ENCODE assay signal across 12 cellular contexts in genomic region chr13:67228909-67229308, GRCh38. TPM values are rescaled to one million over a fixed set of nuclear protein-coding genes. Genes with fewer than 3 reads are reported as not detected.
DNase-seq lines count a peak whose midpoint lies in the region; ATAC-seq and TF ChIP-seq lines count a peak whose summit lies in the region.
"Had no signal": no experiment of that assay in that cellular context is flagged by ENCODE, and none has a peak within 500 bp of the region (broad histone marks: within the 10 kb centered on the region; RNA-seq: fewer than 3 reads in every experiment).

No MANE protein-coding gene starts in this region.

- H3K9me3 Mint-ChIP-seq in WTC11: no peaks in the 10 kb centered on the region
- H3K9me3 Mint-ChIP-seq: activated naive CD8-positive, alpha-beta T cell treated with anti-CD3 and anti-CD28 coated beads, Interleukin-2, amount 10 ng/mL, durations not matched to agents 7 days and 5 days had no signal

- no peak for ATAC-seq in Right ventricle myocardium superior (ENCODE audit: poor library complexity)
- ATAC-seq in WTC11: no peak

- dilution Hi-C loops in mammary epithelial cell (cut with HindIII; ENCODE audit: low sequenced_read_pairs): no loop called here

- in situ Hi-C loops in mammary epithelial cell (cut with MboI; ENCODE audit: low sequenced_read_pairs in 2 of 2): loop anchor here in 1 of 2 donors (10.0 to 25.0 kb wide), 3 partner anchors 154 to 1567 kb away; no protein-coding TSS in a partner anchor

- H3K4me2 ChIP-seq in mammary epithelial cell (ENCODE audit: insufficient read depth, low read depth, low read length): peak overlapping the region; percentile 94

- no peak overlapping the region for H2AFZ ChIP-seq in mammary epithelial cell (ENCODE audit: low read depth, low read length)

- H3K27me3 Mint-ChIP-seq in WTC11 (ENCODE audit: low read depth): no peaks in the 10 kb centered on the region; the same call in 1 of the 2 replicates

- no peaks in the 10 kb centered on the region for H3K27me3 ChIP-seq in right atrium auricular region
- H3K27me3 ChIP-seq in mammary epithelial cell (ENCODE audit: insufficient read depth, low read length): peaks cover 4% of the 10 kb centered on the region

- BruUV-seq in mammary epithelial cell (replicated peaks; lab: Mats Ljungman, UMichigan): no TSS peak

- 50% methylated on average over 5 of the region's 6 CpGs for WGBS in mammary epithelial cell (ENCODE audit: low coverage, missing lambda C conversion rate)
- 5 to 10% methylated on average over 5 to 6 of the region's 6 CpGs for WGBS in mesodermal cell (ENCODE audit: insufficient coverage in 2 of 2), 2 experiments

- H3K4me1 ChIP-seq in right atrium auricular region (peaks cover 0 to 32% of the 10 kb centered on the region in 2 donors), mammary epithelial cell (ENCODE audit: insufficient read depth, low read length) (peaks cover 11% of the 10 kb centered on the region), mesodermal cell (ENCODE audit: control insufficient read depth, insufficient read depth, low read length, poor library complexity, severe bottlenecking) (no peaks in the 10 kb centered on the region)

- no peak overlapping the region for H3K4me3 Mint-ChIP-seq in WTC11
- H3K4me3 Mint-ChIP-seq: activated naive CD8-positive, alpha-beta T cell treated with anti-CD3 and anti-CD28 coated beads, Interleukin-2, amount 10 ng/mL, durations not matched to agents 7 days and 5 days had no signal

- TF ChIP-seq CTCF in right atrium auricular region (IDR thresholded peaks at IDR 0.05) (no peak), mammary epithelial cell (conservative IDR thresholded peaks at IDR 0.05 in 1 of 2, IDR thresholded peaks at IDR 0.05 in 1 of 2; ENCODE audit: extremely low read depth in 1 of 2, insufficient read depth in 1 of 2, low read depth in 1 of 2, low read length in 2 of 2) (no peak), WTC11 (IDR thresholded peaks at IDR 0.05) (no peak)

- H3K4me1 Mint-ChIP-seq in WTC11: peaks cover 11% of the 10 kb centered on the region

- no peak overlapping the region for H3K9ac ChIP-seq in mammary epithelial cell (ENCODE audit: insufficient read depth, low read length)

- no peak overlapping the region for H3K27ac Mint-ChIP-seq in WTC11
- H3K27ac Mint-ChIP-seq: activated naive CD8-positive, alpha-beta T cell treated with anti-CD3 and anti-CD28 coated beads, Interleukin-2, amount 10 ng/mL, durations not matched to agents 7 days and 5 days had no signal

- H3K4me3 ChIP-seq in right atrium auricular region (peak overlapping the region; percentile 60 to 74), mammary epithelial cell (replicated peaks in 1 of 3; ENCODE audit: insufficient read depth in 1 of 3, low read depth in 2 of 3, low read length in 3 of 3) (no peak overlapping the region), mesodermal cell (ENCODE audit: extremely low read depth, insufficient read depth, low read length, poor library complexity, severe bottlenecking) (peak overlapping the region; percentile 84)

- H4K20me1 ChIP-seq in mammary epithelial cell (ENCODE audit: insufficient read depth, low read length): no peaks in the 10 kb centered on the region

- POLR2A ChIA-PET in WTC11 (lab: Charles Lee): no interaction called here

- H3K9me3 ChIP-seq in right atrium auricular region (no peaks in the 10 kb centered on the region), mammary epithelial cell (replicated peaks; ENCODE audit: insufficient read depth, low read length) (no peaks in the 10 kb centered on the region), mesodermal cell (ENCODE audit: control insufficient read depth, low read length) (no peaks in the 10 kb centered on the region)

- no peaks in the 10 kb centered on the region for H3K36me3 Mint-ChIP-seq in WTC11
- H3K36me3 Mint-ChIP-seq: activated naive CD8-positive, alpha-beta T cell treated with anti-CD3 and anti-CD28 coated beads, Interleukin-2, amount 10 ng/mL, durations not matched to agents 7 days and 5 days had no signal

- intact Hi-C loops in Right ventricle myocardium superior (cut with DNase I) (loop anchor here (5.0 to 10.0 kb wide), 2 partner anchors 152 to 1294 kb away; no protein-coding TSS in a partner anchor), mammary epithelial cell (cut with micrococcal nuclease) (no loop called here)

- CTCF ChIA-PET in mammary epithelial cell (lab: Charles Lee; ENCODE audit: low non-redundant PET): no interaction called here
- CTCF ChIA-PET in WTC11 (lab: Charles Lee): interaction anchor here (0.7 to 1.7 kb wide), 2 partner anchors 9 to 187 kb away, joined by 3 to 11 read pairs; no protein-coding TSS in a partner anchor

- no peak overlapping the region for H3K27ac ChIP-seq in right atrium auricular region
- no peak overlapping the region for H3K27ac ChIP-seq in mammary epithelial cell (ENCODE audit: insufficient read depth, low read depth, low read length)
- H3K27ac ChIP-seq in mesodermal cell (ENCODE audit: low read depth, low read length, severe bottlenecking): no peak overlapping the region
- H3K27ac ChIP-seq: C4-2B had no signal

- DNase-seq in right atrium auricular region (ENCODE audit: low spot score): no peak
- no peak for DNase-seq in Right ventricle myocardium superior
- DNase-seq in mammary epithelial cell: no peak
- no peak for DNase-seq in cerebellum (ENCODE audit: low spot score)
- no peak for DNase-seq in GM19238 (ENCODE audit: insufficient read length, low spot score)
- no peak for DNase-seq in WTC11 (ENCODE audit: low spot score)
- no peak for DNase-seq in HuH-7.5 (ENCODE audit: low spot score)
- DNase-seq: activated naive CD8-positive, alpha-beta T cell treated with anti-CD3 and anti-CD28 coated beads, Interleukin-2, amount 10 ng/mL, durations not matched to agents 7 days and 5 days; NCI-H2029 treated with DMSO at 0.1 percent for 48 hours; T1000 had no signal

- no peaks in the 10 kb centered on the region for H3K36me3 ChIP-seq in right atrium auricular region
- H3K36me3 ChIP-seq in mammary epithelial cell (ENCODE audit: insufficient read depth, low read length): no peaks in the 10 kb centered on the region
- H3K36me3 ChIP-seq in mesodermal cell (ENCODE audit: control insufficient read depth, insufficient read depth, low read length): no peaks in the 10 kb centered on the region

- H3K79me2 ChIP-seq in mammary epithelial cell (ENCODE audit: insufficient read depth, low read length): no peaks in the 10 kb centered on the region

TF ChIP-seq in WTC11, 78 proteins besides CTCF, POLR2A, EP300 and RAD21 (continues in another document):
- TF ChIP-seq, protein P1, sequence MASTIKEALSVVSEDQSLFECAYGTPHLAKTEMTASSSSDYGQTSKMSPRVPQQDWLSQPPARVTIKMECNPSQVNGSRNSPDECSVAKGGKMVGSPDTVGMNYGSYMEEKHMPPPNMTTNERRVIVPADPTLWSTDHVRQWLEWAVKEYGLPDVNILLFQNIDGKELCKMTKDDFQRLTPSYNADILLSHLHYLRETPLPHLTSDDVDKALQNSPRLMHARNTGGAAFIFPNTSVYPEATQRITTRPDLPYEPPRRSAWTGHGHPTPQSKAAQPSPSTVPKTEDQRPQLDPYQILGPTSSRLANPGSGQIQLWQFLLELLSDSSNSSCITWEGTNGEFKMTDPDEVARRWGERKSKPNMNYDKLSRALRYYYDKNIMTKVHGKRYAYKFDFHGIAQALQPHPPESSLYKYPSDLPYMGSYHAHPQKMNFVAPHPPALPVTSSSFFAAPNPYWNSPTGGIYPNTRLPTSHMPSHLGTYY (CRISPR knock-in tag; IDR thresholded peaks at IDR 0.05): no peak
- TF ChIP-seq IRF1 (CRISPR knock-in tag; IDR thresholded peaks at IDR 0.05): no peak
- TF ChIP-seq, protein P2, sequence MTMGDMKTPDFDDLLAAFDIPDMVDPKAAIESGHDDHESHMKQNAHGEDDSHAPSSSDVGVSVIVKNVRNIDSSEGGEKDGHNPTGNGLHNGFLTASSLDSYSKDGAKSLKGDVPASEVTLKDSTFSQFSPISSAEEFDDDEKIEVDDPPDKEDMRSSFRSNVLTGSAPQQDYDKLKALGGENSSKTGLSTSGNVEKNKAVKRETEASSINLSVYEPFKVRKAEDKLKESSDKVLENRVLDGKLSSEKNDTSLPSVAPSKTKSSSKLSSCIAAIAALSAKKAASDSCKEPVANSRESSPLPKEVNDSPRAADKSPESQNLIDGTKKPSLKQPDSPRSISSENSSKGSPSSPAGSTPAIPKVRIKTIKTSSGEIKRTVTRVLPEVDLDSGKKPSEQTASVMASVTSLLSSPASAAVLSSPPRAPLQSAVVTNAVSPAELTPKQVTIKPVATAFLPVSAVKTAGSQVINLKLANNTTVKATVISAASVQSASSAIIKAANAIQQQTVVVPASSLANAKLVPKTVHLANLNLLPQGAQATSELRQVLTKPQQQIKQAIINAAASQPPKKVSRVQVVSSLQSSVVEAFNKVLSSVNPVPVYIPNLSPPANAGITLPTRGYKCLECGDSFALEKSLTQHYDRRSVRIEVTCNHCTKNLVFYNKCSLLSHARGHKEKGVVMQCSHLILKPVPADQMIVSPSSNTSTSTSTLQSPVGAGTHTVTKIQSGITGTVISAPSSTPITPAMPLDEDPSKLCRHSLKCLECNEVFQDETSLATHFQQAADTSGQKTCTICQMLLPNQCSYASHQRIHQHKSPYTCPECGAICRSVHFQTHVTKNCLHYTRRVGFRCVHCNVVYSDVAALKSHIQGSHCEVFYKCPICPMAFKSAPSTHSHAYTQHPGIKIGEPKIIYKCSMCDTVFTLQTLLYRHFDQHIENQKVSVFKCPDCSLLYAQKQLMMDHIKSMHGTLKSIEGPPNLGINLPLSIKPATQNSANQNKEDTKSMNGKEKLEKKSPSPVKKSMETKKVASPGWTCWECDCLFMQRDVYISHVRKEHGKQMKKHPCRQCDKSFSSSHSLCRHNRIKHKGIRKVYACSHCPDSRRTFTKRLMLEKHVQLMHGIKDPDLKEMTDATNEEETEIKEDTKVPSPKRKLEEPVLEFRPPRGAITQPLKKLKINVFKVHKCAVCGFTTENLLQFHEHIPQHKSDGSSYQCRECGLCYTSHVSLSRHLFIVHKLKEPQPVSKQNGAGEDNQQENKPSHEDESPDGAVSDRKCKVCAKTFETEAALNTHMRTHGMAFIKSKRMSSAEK (CRISPR knock-in tag; IDR thresholded peaks at IDR 0.05; ENCODE audit: borderline replicate concordance): no peak

RNA-seq across cellular contexts. Expression of gene PCDH9, which starts 1.2 kb away (rescaled TPM):
- total RNA-seq in right atrium auricular region: 10 to 100 TPM; 19.4 to 28.7 TPM
- total RNA-seq in Right ventricle myocardium superior: 10.0 TPM
- 1 to 10 TPM in 1 of 2 donors, under 1 TPM in 1; 0.28 to 3.0 TPM for total RNA-seq in mammary epithelial cell
- 0.26 TPM for polyA plus RNA-seq in mammary epithelial cell
- 3.3 TPM for polyA minus RNA-seq in mammary epithelial cell
- polyA plus RNA-seq in mesodermal cell (2013, experiment 1 of 2): 3.8 TPM
- 3.9 TPM for polyA plus RNA-seq in mesodermal cell (2013, experiment 2 of 2)
- 131 TPM for total RNA-seq in cerebellum
- 0.25 to 0.48 TPM (median 0.34 TPM) in 3 replicates for total RNA-seq in WTC11 (2021)

Comparison
In these comparisons a context has a peak if more than half of its experiments do, and no peak if none do; other contexts are left out.
1. H3K4me3 ChIP-seq: peak in right atrium auricular region (2 of 2) and mesodermal cell (single experiment); none in mammary epithelial cell (0 of 3).